1 cellular context compared by ENCODE assay signal in the genomic region with DNA sequence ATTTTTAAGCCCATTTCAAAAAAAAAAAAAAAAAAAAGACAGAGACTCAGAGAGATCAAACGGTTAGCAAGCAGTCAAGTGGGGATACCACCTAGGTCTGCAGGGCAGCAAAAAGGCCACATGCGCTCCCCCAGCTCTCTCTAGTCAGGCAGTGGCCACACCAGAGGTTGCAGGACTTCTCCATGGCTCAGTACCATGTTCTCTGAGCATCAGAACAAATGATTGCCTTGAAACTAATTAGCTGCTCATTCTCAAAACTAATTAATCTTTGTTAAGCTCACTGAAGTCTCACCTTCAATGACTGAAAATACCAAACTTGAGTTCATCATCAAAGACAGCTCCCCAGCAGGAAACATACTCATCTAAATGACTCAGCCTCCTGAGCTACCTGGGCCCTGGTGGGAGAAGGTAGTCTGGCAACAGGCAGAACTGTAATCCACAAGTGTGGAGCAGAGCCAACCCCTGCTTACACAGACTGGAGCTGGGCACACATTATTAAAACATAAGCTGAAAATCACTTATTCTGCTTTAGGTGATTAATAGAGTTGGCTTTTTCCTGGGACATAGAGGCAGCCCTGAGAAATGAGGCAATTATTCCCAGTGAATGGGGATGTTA.
TF ChIP-seq lines count a peak whose summit lies in the region.

No MANE protein-coding gene starts in this region.

TF ChIP-seq in K562, 482 proteins besides CTCF, POLR2A, EP300 and RAD21 (continued from another document):
- TF ChIP-seq STAT5A (IDR thresholded peaks at IDR 0.05; ENCODE audit: borderline replicate concordance, low read length) (no peak), PHB (CRISPR knock-in tag; IDR thresholded peaks at IDR 0.05) (no peak), RBM15 (IDR thresholded peaks at IDR 0.05; ENCODE audit: insufficient read depth, low read length) (no peak), TCF3 (CRISPR knock-in tag; IDR thresholded peaks at IDR 0.05) (no peak), ERF (CRISPR knock-in tag; IDR thresholded peaks at IDR 0.05) (no peak), ZNF384 (IDR thresholded peaks at IDR 0.05; ENCODE audit: low read depth, low read length) (no peak), DIDO1 (tag; IDR thresholded peaks at IDR 0.05; ENCODE audit: low read depth) (no peak), ZNF408 (CRISPR knock-in tag; IDR thresholded peaks at IDR 0.05; ENCODE audit: low read depth) (no peak), OTX1 (CRISPR knock-in tag; IDR thresholded peaks at IDR 0.05) (no peak), SPI1 (IDR thresholded peaks at IDR 0.05; ENCODE audit: borderline replicate concordance, low read depth, low read length) (no peak), ZNF696 (CRISPR knock-in tag; conservative IDR thresholded peaks at IDR 0.05) (no peak), TCF7 (IDR thresholded peaks at IDR 0.05; ENCODE audit: borderline replicate concordance) (no peak)
- TF ChIP-seq, protein P1, sequence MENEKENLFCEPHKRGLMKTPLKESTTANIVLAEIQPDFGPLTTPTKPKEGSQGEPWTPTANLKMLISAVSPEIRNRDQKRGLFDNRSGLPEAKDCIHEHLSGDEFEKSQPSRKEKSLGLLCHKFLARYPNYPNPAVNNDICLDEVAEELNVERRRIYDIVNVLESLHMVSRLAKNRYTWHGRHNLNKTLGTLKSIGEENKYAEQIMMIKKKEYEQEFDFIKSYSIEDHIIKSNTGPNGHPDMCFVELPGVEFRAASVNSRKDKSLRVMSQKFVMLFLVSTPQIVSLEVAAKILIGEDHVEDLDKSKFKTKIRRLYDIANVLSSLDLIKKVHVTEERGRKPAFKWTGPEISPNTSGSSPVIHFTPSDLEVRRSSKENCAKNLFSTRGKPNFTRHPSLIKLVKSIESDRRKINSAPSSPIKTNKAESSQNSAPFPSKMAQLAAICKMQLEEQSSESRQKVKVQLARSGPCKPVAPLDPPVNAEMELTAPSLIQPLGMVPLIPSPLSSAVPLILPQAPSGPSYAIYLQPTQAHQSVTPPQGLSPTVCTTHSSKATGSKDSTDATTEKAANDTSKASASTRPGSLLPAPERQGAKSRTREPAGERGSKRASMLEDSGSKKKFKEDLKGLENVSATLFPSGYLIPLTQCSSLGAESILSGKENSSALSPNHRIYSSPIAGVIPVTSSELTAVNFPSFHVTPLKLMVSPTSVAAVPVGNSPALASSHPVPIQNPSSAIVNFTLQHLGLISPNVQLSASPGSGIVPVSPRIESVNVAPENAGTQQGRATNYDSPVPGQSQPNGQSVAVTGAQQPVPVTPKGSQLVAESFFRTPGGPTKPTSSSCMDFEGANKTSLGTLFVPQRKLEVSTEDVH (IDR thresholded peaks at IDR 0.05; ENCODE audit: low read depth, partially characterized antibody): no peak
